In the genomic region with DNA sequence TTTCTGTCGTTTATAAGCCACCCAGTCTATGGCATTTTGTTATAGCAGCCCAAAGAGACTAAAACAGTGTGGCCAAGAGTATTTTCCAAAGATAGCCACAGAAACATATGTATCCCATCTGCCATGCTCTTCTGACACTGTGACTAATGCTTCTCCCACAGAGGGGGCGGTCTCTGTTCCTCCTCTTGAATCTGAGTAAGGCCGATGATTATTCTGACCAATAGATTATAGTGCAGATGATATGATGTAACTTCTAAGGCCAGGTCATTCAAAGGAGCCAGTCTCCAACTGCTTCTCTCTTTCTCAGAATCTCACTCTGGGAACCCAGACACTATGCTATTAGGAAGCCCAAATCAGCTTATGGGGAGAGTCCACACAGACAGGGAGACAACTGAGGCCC, we compare ENCODE assay signal across 18 cellular contexts.
DNase-seq lines count a peak whose midpoint lies in the region; ATAC-seq and TF ChIP-seq lines count a peak whose summit lies in the region.
"Had no signal": no experiment of that assay in that cellular context is flagged by ENCODE, and none has a peak within 500 bp of the region (broad histone marks: within the 10 kb centered on the region; RNA-seq: fewer than 3 reads in every experiment).

No MANE protein-coding gene starts in this region.

- H3K4me1 ChIP-seq in fibroblast of lung (ENCODE audit: control insufficient read depth, extremely low read depth, insufficient read depth, low read length) = no peaks in the 10 kb centered on the region
- H3K4me1 ChIP-seq: A549, adrenal gland, left lung had no signal

- POLR2A ChIA-PET in RWPE1 (lab: Yijun Ruan, JAX; ENCODE audit: low non-redundant PET) = no interaction called here

- no peaks in the 10 kb centered on the region for H3K36me3 ChIP-seq in fibroblast of lung (ENCODE audit: control insufficient read depth, insufficient read depth, low read length)
- H3K36me3 ChIP-seq: adrenal gland, left lung had no signal

- no peak overlapping the region for H3K4me2 ChIP-seq in fibroblast of lung (ENCODE audit: extremely low read depth, insufficient read depth, low read length)
- H3K4me2 ChIP-seq: A549 had no signal

- DNase-seq in left ventricle myocardium superior (no peak), Right ventricle myocardium inferior (ENCODE audit: missing footprints) (no peak), NCI-H82 treated with DMSO at 0.1 percent for 48 hours (lab: John Stamatoyannopoulos, UW; ENCODE audit: unreplicated experiment) (peak; percentile 84), fibroblast of lung (ENCODE audit: low read depth in 2 of 2) (peak; percentile 45 to 75), posterior cingulate gyrus (no peak), RWPE1 (ENCODE audit: low spot score) (no peak), HuH-7.5 (ENCODE audit: low spot score) (no peak), NCI-H510A treated with DMSO at 0.1 percent for 48 hours (lab: John Stamatoyannopoulos, UW) (no peak)
- DNase-seq: activated CD8-positive, alpha-beta T cell treated with anti-CD3 and anti-CD28 coated beads for 36 hours; cortex of kidney; hypothalamus; left lung; right cardiac atrium; stimulated activated CD4-positive, alpha-beta T cell treated with anti-CD3 and anti-CD28 coated beads, Interleukin-2, amount 100 ng/mL, for 48 hours; stimulated activated CD8-positive, alpha-beta memory T cell treated with anti-CD3 and anti-CD28 coated beads, Interleukin-4, amount 100 ng/mL, for 48 hours had no signal

- H3K79me2 ChIP-seq in fibroblast of lung (ENCODE audit: control insufficient read depth, insufficient read depth, low read length) = no peaks in the 10 kb centered on the region

- CTCF ChIA-PET in RWPE1 (lab: Yijun Ruan, JAX) = no interaction called here

- no peaks in the 10 kb centered on the region for H3K9me3 ChIP-seq in fibroblast of lung (ENCODE audit: control insufficient read depth, insufficient read depth, low read depth, low read length)
- H3K9me3 ChIP-seq: A549, adrenal gland, left lung had no signal

- no peak overlapping the region for H2AFZ ChIP-seq in fibroblast of lung (ENCODE audit: low read length)

- ATAC-seq in left ventricle myocardium superior (peak; percentile 28), Right ventricle myocardium inferior (no peak)
- ATAC-seq: A549; activated CD8-positive, alpha-beta T cell treated with anti-CD3 and anti-CD28 coated beads for 36 hours; left lung had no signal

- no peaks in the 10 kb centered on the region for H4K20me1 ChIP-seq in fibroblast of lung (ENCODE audit: control insufficient read depth, extremely low read depth, insufficient read depth, low read length)

- no peak overlapping the region for H3K27ac ChIP-seq in fibroblast of lung (ENCODE audit: insufficient read depth, low read length)
- no peak overlapping the region for H3K27ac ChIP-seq in RWPE1
- H3K27ac ChIP-seq: A549, adrenal gland, epithelial cell of prostate, left lung had no signal

- intact Hi-C loops in left ventricle myocardium superior (cut with micrococcal nuclease) (no loop called here), Right ventricle myocardium inferior (cut with DNase I) (no loop called here), posterior cingulate gyrus (cut with DNase I) (no loop called here)

- H3K4me3 ChIP-seq in fibroblast of lung (replicated peaks in 1 of 4; ENCODE audit: control extremely low read depth in 1 of 4, insufficient read depth in 1 of 4, low read depth in 3 of 4, low read length in 4 of 4) = no peak overlapping the region
- H3K4me3 ChIP-seq: A549, adrenal gland, left lung had no signal

- H3K9ac ChIP-seq in fibroblast of lung (ENCODE audit: insufficient read depth, low read length) = no peak overlapping the region

- TF ChIP-seq CTCF in fibroblast of lung (conservative IDR thresholded peaks at IDR 0.05 in 1 of 2, IDR thresholded peaks at IDR 0.05 in 1 of 2; ENCODE audit: low read depth in 1 of 2, low read length in 2 of 2) (no peak), RWPE1 (conservative IDR thresholded peaks at IDR 0.05; ENCODE audit: low read depth) (no peak)

- H3K27me3 ChIP-seq in fibroblast of lung (ENCODE audit: control insufficient read depth, insufficient read depth, low read length) = no peaks in the 10 kb centered on the region
- H3K27me3 ChIP-seq: left lung had no signal

Comparison
In these comparisons a context has a peak if more than half of its experiments do, and no peak if none do; other contexts are left out.
1. DNase-seq: peak in NCI-H82 treated with DMSO at 0.1 percent for 48 hours (single experiment) and fibroblast of lung (2 of 2); none in left ventricle myocardium superior (single experiment), Right ventricle myocardium inferior (single experiment), posterior cingulate gyrus (0 of 10), RWPE1 (single experiment), HuH-7.5 (single experiment) and NCI-H510A treated with DMSO at 0.1 percent for 48 hours (single experiment).